Comparison of ENCODE assay signal across 9 cellular contexts in the genomic region with DNA sequence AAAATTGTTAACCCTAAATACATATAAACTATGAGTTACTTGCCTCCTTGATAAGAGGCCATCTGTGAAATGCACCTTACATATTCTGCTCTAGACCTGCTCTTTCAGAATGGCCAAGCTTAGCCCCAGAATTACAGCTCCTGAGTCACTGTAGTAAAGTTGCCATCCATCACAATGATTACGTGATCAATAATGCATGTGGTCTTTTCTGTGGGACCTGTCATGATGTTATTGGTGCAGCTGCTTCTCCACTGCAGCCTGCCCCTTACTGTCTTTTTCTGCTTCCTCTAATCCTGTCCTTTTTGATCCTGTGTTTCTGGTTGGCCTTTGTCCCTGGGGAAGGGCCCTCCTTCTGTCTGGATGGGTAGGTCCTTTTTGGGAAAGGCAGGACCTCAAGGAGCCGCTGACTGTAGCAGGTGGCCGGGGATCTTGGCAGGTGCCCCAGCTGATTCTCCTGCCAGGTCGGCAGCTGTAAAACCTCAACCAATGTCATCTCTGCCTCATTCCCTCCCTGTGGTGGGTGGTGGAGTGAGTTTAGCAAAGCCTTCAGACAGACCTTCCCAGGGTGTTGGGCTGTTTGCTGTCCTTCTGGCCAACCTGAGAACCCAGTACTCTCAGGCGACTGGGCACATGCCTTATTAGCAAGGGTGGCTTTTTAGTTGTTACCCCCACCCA.
DNase-seq lines count a peak whose midpoint lies in the region; ATAC-seq, FAIRE-seq and TF ChIP-seq lines count a peak whose summit lies in the region.
"Had no signal": no experiment of that assay in that cellular context is flagged by ENCODE, and none has a peak within 500 bp of the region (broad histone marks: within the 10 kb centered on the region; RNA-seq: fewer than 3 reads in every experiment).

No MANE protein-coding gene starts in this region.

- peaks cover 98% of the 10 kb centered on the region for H3K79me2 ChIP-seq in GM12878 (ENCODE audit: control insufficient read depth, insufficient read depth, low read length)

- H3K4me1 ChIP-seq in GM12878 (ENCODE audit: control insufficient read depth, insufficient read depth, low read length), result peaks cover 49% of the 10 kb centered on the region
- H3K4me1 ChIP-seq: SJCRH30 had no signal

- H3K9ac ChIP-seq in GM12878 (ENCODE audit: control insufficient read depth, insufficient read depth, low read length), result peak overlapping the region; percentile 10; the same call in 1 of the 2 replicates

- intact Hi-C loops in GM12878 (cut with micrococcal nuclease; ENCODE audit: unreplicated experiment), result no loop called here

- H4K20me1 ChIP-seq in GM12878 (ENCODE audit: control insufficient read depth, insufficient read depth), result peaks cover 3% of the 10 kb centered on the region; the same call in 1 of the 2 replicates

- H3K9me3 Mint-ChIP-seq in natural killer cell treated with Interleukin-12 subunit alpha and Interleukin-12 subunit beta and Interleukin-15 and Interleukin-18, amount 100 ng/mL, for 72 hours, result no peaks in the 10 kb centered on the region

- peak overlapping the region; percentile 78 for H3K4me3 Mint-ChIP-seq in natural killer cell treated with Interleukin-12 subunit alpha and Interleukin-12 subunit beta and Interleukin-15 and Interleukin-18, amount 100 ng/mL, for 72 hours

- H3K4me3 ChIP-seq in GM12878, result no peak overlapping the region
- H3K4me3 ChIP-seq: SJCRH30 had no signal

- no peaks in the 10 kb centered on the region for H3K27me3 Mint-ChIP-seq in natural killer cell treated with Interleukin-12 subunit alpha and Interleukin-12 subunit beta and Interleukin-15 and Interleukin-18, amount 100 ng/mL, for 72 hours

- no peaks in the 10 kb centered on the region for H3K27me3 ChIP-seq in GM12878 (replicated peaks in 1 of 2; ENCODE audit: control insufficient read depth in 2 of 2, insufficient read depth in 2 of 2, low read length in 1 of 2)
- H3K27me3 ChIP-seq: SJCRH30 had no signal

- ATAC-seq in GM12878, result peak; percentile 65
- peak; percentile 46 to 62 for ATAC-seq in natural killer cell treated with Interleukin-12 subunit alpha and Interleukin-12 subunit beta and Interleukin-15 and Interleukin-18, amount 100 ng/mL, for 72 hours

- no peak overlapping the region for H2AFZ ChIP-seq in GM12878 (ENCODE audit: control insufficient read depth, low read depth, low read length)

- H3K4me1 Mint-ChIP-seq in natural killer cell treated with Interleukin-12 subunit alpha and Interleukin-12 subunit beta and Interleukin-15 and Interleukin-18, amount 100 ng/mL, for 72 hours (ENCODE audit: low read depth in 2 of 2), result peaks cover 30 to 57% of the 10 kb centered on the region in 2 donors

- no peaks in the 10 kb centered on the region for H3K36me3 Mint-ChIP-seq in natural killer cell treated with Interleukin-12 subunit alpha and Interleukin-12 subunit beta and Interleukin-15 and Interleukin-18, amount 100 ng/mL, for 72 hours

- SMC1A ChIA-PET in GM12878 (lab: Charles Lee; ENCODE audit: uncharacterized antibody, unreplicated experiment), result interaction anchor here (0.7 to 8.4 kb wide), 16 partner anchors 7 to 74 kb away, joined by 3 to 54 read pairs (median 6); no protein-coding TSS in a partner anchor

- BruUV-seq in GM12878 (replicated peaks; lab: Mats Ljungman, UMichigan), result no TSS peak

- TF ChIP-seq RAD21 in GM12878 (IDR thresholded peaks at IDR 0.05; ENCODE audit: insufficient read depth, low read depth, low read length), result peak; percentile 23; the same call in 1 of the 2 replicates

- DNase-seq in DMS79 (lab: John Stamatoyannopoulos, UW) (peak; percentile 52), NAMALWA (ENCODE audit: low spot score) (peak; percentile 27), GM12878 (ENCODE audit: low read depth, low spot score) (no peak), HUDEP-2 (lab: John Stamatoyannopoulos, UW; ENCODE audit: unreplicated experiment in 76 of 76) (no peak), AG20443 (ENCODE audit: low spot score) (no peak), NCI-H1048 (lab: John Stamatoyannopoulos, UW) (no peak)
- DNase-seq in natural killer cell treated with Interleukin-12 subunit alpha and Interleukin-12 subunit beta and Interleukin-15 and Interleukin-18, amount 100 ng/mL, for 72 hours (ENCODE audit: low spot score), result no peak
- no peak for DNase-seq in activated effector memory CD4-positive, alpha-beta T cell treated with anti-CD3 and anti-CD28 coated beads, Interleukin-2, amount 50 U/mL, for 16 hours

- WGBS in GM12878 (ENCODE audit: insufficient coverage, insufficient replicate concordance, low lambda C conversion rate, missing lambda C conversion rate), result 69% methylated on average over 5 of the region's 5 CpGs

- in situ Hi-C loops in GM12878 (cut with MboI), result no loop called here

- POLR2A ChIA-PET in GM12878 (lab: Charles Lee), result interaction anchor here (0.6 to 3.2 kb wide), 11 partner anchors 8 to 822 kb away, joined by 3 to 16 read pairs (median 4); a partner anchor contains a TSS

- no peak for FAIRE-seq in GM12878 (lab: Jason Lieb, UNC)

- H3K36me3 ChIP-seq in GM12878 (ENCODE audit: control insufficient read depth in 2 of 2, insufficient read depth in 2 of 2, low read length in 1 of 2), result peaks cover 22 to 32% of the 10 kb centered on the region in 2 experiments

- H3K9me3 ChIP-seq in GM12878 (replicated peaks; ENCODE audit: control insufficient read depth, insufficient read depth, low read length), result no peaks in the 10 kb centered on the region
- H3K9me3 ChIP-seq: SJCRH30 had no signal

- peak overlapping the region; percentile 84 for H3K27ac ChIP-seq in GM12878 (ENCODE audit: control insufficient read depth, insufficient read depth)
- H3K27ac ChIP-seq: SJCRH30 had no signal

- TF ChIP-seq EP300 in GM12878 (IDR thresholded peaks at IDR 0.05; ENCODE audit: borderline replicate concordance in 1 of 2, control insufficient read depth in 1 of 2, low read depth in 2 of 2, low read length in 2 of 2), result no peak

- TF ChIP-seq CTCF in GM12878 (IDR thresholded peaks at IDR 0.05 in 2 of 3, conservative IDR thresholded peaks at IDR 0.05 in 1 of 3; ENCODE audit: control insufficient read depth in 2 of 3, extremely low read depth in 1 of 3, insufficient read depth in 1 of 3, low read depth in 3 of 3, low read length in 3 of 3), result no peak

- H3K27ac Mint-ChIP-seq in natural killer cell treated with Interleukin-12 subunit alpha and Interleukin-12 subunit beta and Interleukin-15 and Interleukin-18, amount 100 ng/mL, for 72 hours, result peak overlapping the region; percentile 79 to 98

- peak overlapping the region; percentile 84 for H3K4me2 ChIP-seq in GM12878 (ENCODE audit: control insufficient read depth, insufficient read depth)

- CTCF ChIA-PET in GM12878 (lab: Yijun Ruan, JAX), result interaction anchor here (0.9 to 5.2 kb wide), 6 partner anchors 12 to 76 kb away, joined by 3 to 27 read pairs (median 3); no protein-coding TSS in a partner anchor

- TF ChIP-seq POLR2A in GM12878 (IDR thresholded peaks at IDR 0.05; ENCODE audit: low read depth, low read length), result peak; percentile 21; the same call in 1 of the 2 replicates

- RAD21 ChIA-PET in GM12878 (lab: Charles Lee; ENCODE audit: unreplicated experiment), result interaction anchor here (0.6 to 1.9 kb wide), 13 partner anchors 12 to 125 kb away, joined by 3 to 7 read pairs (median 4); no protein-coding TSS in a partner anchor

TF ChIP-seq in GM12878, 131 proteins besides CTCF, POLR2A, EP300 and RAD21 (continues in another document):
- TF ChIP-seq, protein P1, sequence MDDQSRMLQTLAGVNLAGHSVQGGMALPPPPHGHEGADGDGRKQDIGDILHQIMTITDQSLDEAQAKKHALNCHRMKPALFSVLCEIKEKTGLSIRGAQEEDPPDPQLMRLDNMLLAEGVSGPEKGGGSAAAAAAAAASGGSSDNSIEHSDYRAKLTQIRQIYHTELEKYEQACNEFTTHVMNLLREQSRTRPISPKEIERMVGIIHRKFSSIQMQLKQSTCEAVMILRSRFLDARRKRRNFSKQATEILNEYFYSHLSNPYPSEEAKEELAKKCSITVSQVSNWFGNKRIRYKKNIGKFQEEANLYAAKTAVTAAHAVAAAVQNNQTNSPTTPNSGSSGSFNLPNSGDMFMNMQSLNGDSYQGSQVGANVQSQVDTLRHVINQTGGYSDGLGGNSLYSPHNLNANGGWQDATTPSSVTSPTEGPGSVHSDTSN (IDR thresholded peaks at IDR 0.05; ENCODE audit: insufficient replicate concordance, low read depth, low read length), result peak; percentile 29
- no peak for TF ChIP-seq ZNF217 (IDR thresholded peaks at IDR 0.05)
- TF ChIP-seq RUNX3 (IDR thresholded peaks at IDR 0.05; ENCODE audit: low read length), result peak; percentile 65
- 0 out of 2 replicates have a peak, but pooled peaks have one; percentile 48 for TF ChIP-seq ZNF384 (IDR thresholded peaks at IDR 0.05; ENCODE audit: borderline replicate concordance, low read depth, low read length)
- TF ChIP-seq FOXM1 (IDR thresholded peaks at IDR 0.05; ENCODE audit: low read depth, low read length), result 0 out of 2 replicates have a peak, but pooled peaks have one; percentile 22
- peak; percentile 80 for TF ChIP-seq EED (IDR thresholded peaks at IDR 0.05; ENCODE audit: low read depth)
- no peak for TF ChIP-seq TBL1XR1 (IDR thresholded peaks at IDR 0.05; ENCODE audit: low read depth, low read length)
- TF ChIP-seq NBN (IDR thresholded peaks at IDR 0.05), result 0 out of 2 replicates have a peak, but pooled peaks have one; percentile 18
- TF ChIP-seq HDAC6 (IDR thresholded peaks at IDR 0.05; ENCODE audit: unreplicated experiment), result no peak
- peak; percentile 89 for TF ChIP-seq TCF12 (IDR thresholded peaks at IDR 0.05; ENCODE audit: low read depth, low read length)
- no peak for TF ChIP-seq POU2F2 (IDR thresholded peaks at IDR 0.05; ENCODE audit: borderline replicate concordance, low read depth, low read length)
- TF ChIP-seq TCF3 (IDR thresholded peaks at IDR 0.05; ENCODE audit: borderline replicate concordance, insufficient read depth, low read depth, low read length), result peak; percentile 94
- TF ChIP-seq, protein P2, sequence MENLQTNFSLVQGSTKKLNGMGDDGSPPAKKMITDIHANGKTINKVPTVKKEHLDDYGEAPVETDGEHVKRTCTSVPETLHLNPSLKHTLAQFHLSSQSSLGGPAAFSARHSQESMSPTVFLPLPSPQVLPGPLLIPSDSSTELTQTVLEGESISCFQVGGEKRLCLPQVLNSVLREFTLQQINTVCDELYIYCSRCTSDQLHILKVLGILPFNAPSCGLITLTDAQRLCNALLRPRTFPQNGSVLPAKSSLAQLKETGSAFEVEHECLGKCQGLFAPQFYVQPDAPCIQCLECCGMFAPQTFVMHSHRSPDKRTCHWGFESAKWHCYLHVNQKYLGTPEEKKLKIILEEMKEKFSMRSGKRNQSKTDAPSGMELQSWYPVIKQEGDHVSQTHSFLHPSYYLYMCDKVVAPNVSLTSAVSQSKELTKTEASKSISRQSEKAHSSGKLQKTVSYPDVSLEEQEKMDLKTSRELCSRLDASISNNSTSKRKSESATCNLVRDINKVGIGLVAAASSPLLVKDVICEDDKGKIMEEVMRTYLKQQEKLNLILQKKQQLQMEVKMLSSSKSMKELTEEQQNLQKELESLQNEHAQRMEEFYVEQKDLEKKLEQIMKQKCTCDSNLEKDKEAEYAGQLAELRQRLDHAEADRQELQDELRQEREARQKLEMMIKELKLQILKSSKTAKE (IDR thresholded peaks at IDR 0.05; ENCODE audit: low read depth, poor library complexity, severe bottlenecking), result no peak
- TF ChIP-seq POLR2AphosphoS5 (IDR thresholded peaks at IDR 0.05; ENCODE audit: low read length), result 0 out of 2 replicates have a peak, but pooled peaks have one; percentile 12

Comparison
In these comparisons a context has a peak if more than half of its experiments do, and no peak if none do; other contexts are left out.
1. DNase-seq: peak in DMS79 (single experiment) and NAMALWA (single experiment); none in GM12878 (single experiment), natural killer cell treated with Interleukin-12 subunit alpha and Interleukin-12 subunit beta and Interleukin-15 and Interleukin-18, amount 100 ng/mL, for 72 hours (single experiment), HUDEP-2 (0 of 76), AG20443 (single experiment), activated effector memory CD4-positive, alpha-beta T cell treated with anti-CD3 and anti-CD28 coated beads, Interleukin-2, amount 50 U/mL, for 16 hours (single experiment) and NCI-H1048 (single experiment).